26 cellular contexts compared by ENCODE assay signal in genomic region chr3:146100825-146101444, GRCh38.
DNase-seq lines count a peak whose midpoint lies in the region; ATAC-seq and TF ChIP-seq lines count a peak whose summit lies in the region.
"Had no signal": no experiment of that assay in that cellular context is flagged by ENCODE, and none has a peak within 500 bp of the region (broad histone marks: within the 10 kb centered on the region; RNA-seq: fewer than 3 reads in every experiment).

No MANE protein-coding gene starts in this region.

- BruUV-seq in PC-9 (replicated peaks; lab: Mats Ljungman, UMichigan) = no TSS peak

- H3K4me3 Mint-ChIP-seq in HFFc6 (no peak overlapping the region), WTC11 (no peak overlapping the region), progenitor cell of endocrine pancreas (ENCODE audit: low read depth) (no peak overlapping the region)
- H3K4me3 Mint-ChIP-seq: activated CD4-positive, alpha-beta memory T cell treated with anti-CD3 and anti-CD28 coated beads, Interleukin-2, amount 10 ng/mL, durations not matched to agents 7 days and 5 days; activated naive CD8-positive, alpha-beta T cell treated with anti-CD3 and anti-CD28 coated beads for 36 hours; CD4-positive, alpha-beta T cell; mesothelial cell of epicardium; naive thymus-derived CD8-positive, alpha-beta T cell had no signal

- 0 out of 2 replicates have a peak, but pooled peaks cover 6% of the 10 kb centered on the region for H3K9me2 ChIP-seq in PC-9 (ENCODE audit: insufficient read depth)

- CTCF ChIA-PET in WTC11 (lab: Charles Lee) = interaction anchor here (1.0 to 1.3 kb wide), 2 partner anchors 87 to 89 kb away, joined by 3 to 4 read pairs; no protein-coding TSS in a partner anchor
- CTCF ChIA-PET in PC-9 (lab: Charles Lee) = no interaction called here

- POLR2A ChIA-PET in WTC11 (lab: Charles Lee) = no interaction called here
- POLR2A ChIA-PET in PC-9 (lab: Charles Lee; ENCODE audit: unreplicated experiment) = no interaction called here

- no peaks in the 10 kb centered on the region for H3K4me1 ChIP-seq in PC-9 (replicated peaks; ENCODE audit: insufficient read depth)
- H3K4me1 ChIP-seq: left lung, sigmoid colon, tibial nerve had no signal

- H3K9me3 ChIP-seq in PC-9 (ENCODE audit: insufficient read depth, low read depth) = no peaks in the 10 kb centered on the region
- H3K9me3 ChIP-seq: left lung, sigmoid colon, stomach, tibial nerve had no signal

- H3K4me2 ChIP-seq in PC-9 = no peak overlapping the region

- peaks cover 11% of the 10 kb centered on the region for H3K36me3 Mint-ChIP-seq in HFFc6 (ENCODE audit: low read depth)
- peaks cover 7% of the 10 kb centered on the region for H3K36me3 Mint-ChIP-seq in WTC11
- peaks cover 12% of the 10 kb centered on the region for H3K36me3 Mint-ChIP-seq in progenitor cell of endocrine pancreas (ENCODE audit: insufficient read depth)
- H3K36me3 Mint-ChIP-seq: activated naive CD8-positive, alpha-beta T cell treated with anti-CD3 and anti-CD28 coated beads for 36 hours; naive thymus-derived CD8-positive, alpha-beta T cell had no signal

- no peak overlapping the region for H3K4me3 ChIP-seq in PC-9
- H3K4me3 ChIP-seq: left lung, sigmoid colon, stomach, tibial nerve had no signal

- no peaks in the 10 kb centered on the region for H3F3A ChIP-seq in PC-9 (ENCODE audit: insufficient read depth, low read depth)

- no peaks in the 10 kb centered on the region for H3K36me3 ChIP-seq in PC-9 (ENCODE audit: low read depth)

- no peak overlapping the region for H2AFZ ChIP-seq in PC-9

- ATAC-seq in WTC11 = no peak
- peak; percentile 11 for ATAC-seq in left lobe of liver
- no peak for ATAC-seq in HG03520 (IDR thresholded peaks at IDR 0.05; ENCODE audit: unreplicated experiment)
- ATAC-seq: left lung, SK-N-SH treated with all-trans-retinoic acid at 6 μM for 48 hours had no signal

- intact Hi-C loops in PC-9 (cut with micrococcal nuclease; ENCODE audit: unreplicated experiment) = no loop called here

- H4K20me1 ChIP-seq in PC-9 (ENCODE audit: insufficient read depth) = no peaks in the 10 kb centered on the region

- no peak overlapping the region for H3K27ac ChIP-seq in PC-9
- H3K27ac ChIP-seq: left lung, sigmoid colon, tibial nerve had no signal

- no peaks in the 10 kb centered on the region for H3K27me3 ChIP-seq in PC-9 (ENCODE audit: insufficient read depth, low read depth)
- H3K27me3 ChIP-seq: left lung, sigmoid colon, stomach, tibial nerve had no signal

- H3K27ac Mint-ChIP-seq in HFFc6 (peak overlapping the region; percentile 10; the same call in 1 of the 2 replicates), WTC11 (peak overlapping the region; percentile 84), progenitor cell of endocrine pancreas (peak overlapping the region; percentile 16)
- H3K27ac Mint-ChIP-seq: activated CD4-positive, alpha-beta memory T cell treated with anti-CD3 and anti-CD28 coated beads, Interleukin-2, amount 10 ng/mL, durations not matched to agents 7 days and 5 days; activated naive CD8-positive, alpha-beta T cell treated with anti-CD3 and anti-CD28 coated beads for 36 hours; CD4-positive, alpha-beta T cell; mesothelial cell of epicardium; naive thymus-derived CD8-positive, alpha-beta T cell had no signal

- no peaks in the 10 kb centered on the region; the same call in 1 of the 2 replicates for H3K9me3 Mint-ChIP-seq in HFFc6
- H3K9me3 Mint-ChIP-seq in WTC11 = no peaks in the 10 kb centered on the region
- H3K9me3 Mint-ChIP-seq in progenitor cell of endocrine pancreas (ENCODE audit: low read depth) = no peaks in the 10 kb centered on the region
- H3K9me3 Mint-ChIP-seq: activated CD4-positive, alpha-beta memory T cell treated with anti-CD3 and anti-CD28 coated beads, Interleukin-2, amount 10 ng/mL, durations not matched to agents 7 days and 5 days; activated naive CD8-positive, alpha-beta T cell treated with anti-CD3 and anti-CD28 coated beads for 36 hours; CD4-positive, alpha-beta T cell; mesothelial cell of epicardium had no signal

- TF ChIP-seq CTCF in HFFc6 (IDR thresholded peaks at IDR 0.05) (no peak), WTC11 (IDR thresholded peaks at IDR 0.05) (no peak), progenitor cell of endocrine pancreas (IDR thresholded peaks at IDR 0.05; ENCODE audit: unreplicated experiment) (no peak), PC-9 (conservative IDR thresholded peaks at IDR 0.05) (no peak)

- H3K4me1 Mint-ChIP-seq in HFFc6 (ENCODE audit: low read depth) (peaks cover 19% of the 10 kb centered on the region), WTC11 (peaks cover 45% of the 10 kb centered on the region), progenitor cell of endocrine pancreas (ENCODE audit: low read depth) (peaks cover 6% of the 10 kb centered on the region)
- H3K4me1 Mint-ChIP-seq: activated CD4-positive, alpha-beta memory T cell treated with anti-CD3 and anti-CD28 coated beads, Interleukin-2, amount 10 ng/mL, durations not matched to agents 7 days and 5 days; activated naive CD8-positive, alpha-beta T cell treated with anti-CD3 and anti-CD28 coated beads for 36 hours; mesothelial cell of epicardium; naive thymus-derived CD8-positive, alpha-beta T cell had no signal

- H3K79me2 ChIP-seq in PC-9 (ENCODE audit: low read depth) = no peaks in the 10 kb centered on the region

- H3K27me3 Mint-ChIP-seq in HFFc6 (ENCODE audit: insufficient read depth) (peaks cover 2% of the 10 kb centered on the region; the same call in 1 of the 2 replicates), WTC11 (ENCODE audit: low read depth) (no peaks in the 10 kb centered on the region), progenitor cell of endocrine pancreas (no peaks in the 10 kb centered on the region)
- H3K27me3 Mint-ChIP-seq: activated CD4-positive, alpha-beta memory T cell treated with anti-CD3 and anti-CD28 coated beads, Interleukin-2, amount 10 ng/mL, durations not matched to agents 7 days and 5 days; activated naive CD8-positive, alpha-beta T cell treated with anti-CD3 and anti-CD28 coated beads for 36 hours; CD4-positive, alpha-beta T cell; naive thymus-derived CD8-positive, alpha-beta T cell had no signal

- DNase-seq in HFFc6 (no peak), WTC11 (ENCODE audit: low spot score) (no peak), left lobe of liver (ENCODE audit: low spot score) (no peak), progenitor cell of endocrine pancreas (ENCODE audit: low spot score, unreplicated experiment) (no peak), NCI-H1105 (lab: John Stamatoyannopoulos, UW) (no peak), PC-9 (no peak)
- DNase-seq: activated CD4-positive, alpha-beta memory T cell treated with anti-CD3 and anti-CD28 coated beads, Interleukin-2, amount 10 ng/mL, durations not matched to agents 7 days and 5 days; activated CD4-positive, CD25-positive, alpha-beta regulatory T cell; activated naive CD8-positive, alpha-beta T cell treated with anti-CD3 and anti-CD28 coated beads for 36 hours; CD4-positive, alpha-beta T cell; DMS 273 treated with DMSO at 0.1 percent for 48 hours; erythroblast; foreskin fibroblast; Karpas-422; left lung; naive thymus-derived CD8-positive, alpha-beta T cell; NCI-H1930; NCI-H526; RPMI8226; sigmoid colon; stomach; T-helper 9 cell had no signal

TF ChIP-seq in WTC11, 78 proteins besides CTCF, POLR2A, EP300 and RAD21:
- no peak for TF ChIP-seq FOXK1 (CRISPR knock-in tag; IDR thresholded peaks at IDR 0.05)
TF ChIP-seq in WTC11: peak in this region for 0.

Comparison
In these comparisons a context has a peak if more than half of its experiments do, and no peak if none do; other contexts are left out.
1. H3K27ac Mint-ChIP-seq: peak in every context shown above with its lines; median percentile 84 in WTC11; 16 in progenitor cell of endocrine pancreas; 10 in HFFc6.